ENCODE assay signal across 1 cellular context in the genomic region with DNA sequence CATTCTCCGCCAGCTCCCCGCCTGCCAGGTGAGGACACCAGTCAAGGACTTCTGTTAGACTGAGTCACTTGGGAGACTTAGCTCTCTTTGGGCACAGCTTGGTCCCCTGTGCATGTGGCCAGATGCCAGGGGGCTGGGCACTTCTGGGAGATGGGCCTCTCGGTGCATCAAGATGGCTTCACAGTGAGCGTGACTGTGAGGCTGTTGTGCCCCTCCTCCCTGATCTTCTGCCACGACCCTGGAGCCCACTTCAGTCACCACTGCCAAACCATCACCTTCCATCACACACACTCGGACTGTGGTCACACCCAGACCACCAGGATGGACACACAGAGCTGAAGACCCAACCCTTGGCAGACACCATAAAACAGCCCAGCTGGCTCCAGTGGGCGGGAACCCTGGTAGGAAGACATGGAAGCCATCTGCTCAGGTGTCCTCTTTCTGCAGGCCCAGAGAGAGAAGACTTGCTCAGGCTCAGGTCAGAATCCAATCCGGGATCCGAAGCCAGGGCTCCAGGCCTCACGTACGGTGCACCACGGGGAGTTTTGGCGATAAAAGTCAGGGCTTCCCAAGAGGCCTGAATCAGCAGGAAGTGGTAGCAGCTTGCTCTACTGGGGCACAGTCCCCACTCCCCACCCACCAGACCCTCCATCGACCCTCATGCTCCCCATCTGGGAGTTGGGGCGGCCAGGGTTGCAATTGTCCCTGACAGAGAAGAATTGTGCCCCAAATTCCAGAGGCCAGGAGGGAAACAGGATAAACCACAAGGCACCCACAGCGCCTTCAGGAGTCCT.
TF ChIP-seq lines count a peak whose summit lies in the region.

No MANE protein-coding gene starts in this region.

TF ChIP-seq in H1, 55 proteins besides CTCF, POLR2A, EP300 and RAD21:
- no peak for TF ChIP-seq KDM5A (IDR thresholded peaks at IDR 0.05; ENCODE audit: low read length)
- TF ChIP-seq TEAD4 (IDR thresholded peaks at IDR 0.05; ENCODE audit: low read depth, low read length), result no peak
- TF ChIP-seq ATF2 (IDR thresholded peaks at IDR 0.05; ENCODE audit: low read length), result no peak
- no peak for TF ChIP-seq JUN (IDR thresholded peaks at IDR 0.05; ENCODE audit: low read depth, low read length)
- TF ChIP-seq PHF8 (conservative IDR thresholded peaks at IDR 0.05; ENCODE audit: low read depth, low read length), result no peak
- no peak for TF ChIP-seq KDM4A (IDR thresholded peaks at IDR 0.05; ENCODE audit: low read depth, low read length, severe bottlenecking)
